Comparison of ENCODE assay signal across 7 cellular contexts in genomic region chr9:37752646-37753488, GRCh38. TPM values are rescaled to one million over a fixed set of nuclear protein-coding genes. Genes with fewer than 3 reads are reported as not detected.
DNase-seq lines count a peak whose midpoint lies in the region; ATAC-seq, FAIRE-seq and TF ChIP-seq lines count a peak whose summit lies in the region.

No MANE protein-coding gene starts in this region.

- FAIRE-seq in kidney (lab: Jason Lieb, UNC) = no peak

- 91% methylated on average over 29 of the region's 29 CpGs for WGBS in HUES64

- H3K36me3 ChIP-seq in HUES64 (ENCODE audit: insufficient read depth, low read length) = no peaks in the 10 kb centered on the region
- H3K36me3 ChIP-seq in kidney (ENCODE audit: control insufficient read depth in 1 of 2, insufficient read depth in 2 of 2, low read length in 2 of 2) = no peaks in the 10 kb centered on the region

- H3K4me1 ChIP-seq in HUES64 (ENCODE audit: insufficient read depth, low read length) = no peaks in the 10 kb centered on the region; the same call in 1 of the 2 replicates
- H3K4me1 ChIP-seq in kidney (ENCODE audit: control insufficient read depth in 1 of 2, insufficient read depth in 1 of 2, low read depth in 1 of 2, low read length in 2 of 2) = peaks cover 4 to 5% of the 10 kb centered on the region in 2 donors

- DNase-seq in activated T-helper 2 cell treated with anti-CD3 and anti-CD28 coated beads, Interferon-gamma antibody, Interleukin-2, Interleukin-4, amounts not matched to agents 10 μg/mL and 5 μg/mL and 100 μg/mL, durations not matched to agents 14 hours and 24 hours and 36 hours (ENCODE audit: low spot score) = no peak
- DNase-seq in kidney = no peak
- peak; percentile 10 to 31 for DNase-seq in stimulated activated naive CD8-positive, alpha-beta T cell treated with anti-CD3 and anti-CD28 coated beads, Interleukin-15, amount 100 ng/mL, for 72 hours
- no peak for DNase-seq in COLO829 (ENCODE audit: low spot score)

- H3K9ac ChIP-seq in HUES64 (ENCODE audit: low read depth, low read length) (no peak overlapping the region), kidney (ENCODE audit: low read length in 2 of 2) (peak overlapping the region; percentile 25 to 88)

- peaks cover 23% of the 10 kb centered on the region for H3K36me3 Mint-ChIP-seq in activated T-helper 2 cell treated with anti-CD3 and anti-CD28 coated beads, Interferon-gamma antibody, Interleukin-2, Interleukin-4, amounts not matched to agents 10 μg/mL and 5 μg/mL and 100 μg/mL, durations not matched to agents 14 hours and 24 hours and 36 hours (ENCODE audit: low read depth)

- no peak for ATAC-seq in stimulated activated naive CD8-positive, alpha-beta T cell treated with anti-CD3 and anti-CD28 coated beads, Interleukin-15, amount 100 ng/mL, for 72 hours
- no peak for ATAC-seq in HG02623 (IDR thresholded peaks at IDR 0.05; ENCODE audit: unreplicated experiment)
- no peak for ATAC-seq in GM21825 (IDR thresholded peaks at IDR 0.05; ENCODE audit: unreplicated experiment)

- peak overlapping the region; percentile 84 for H3K4me3 ChIP-seq in HUES64 (ENCODE audit: low read length)
- peak overlapping the region; percentile 78 to 97 for H3K4me3 ChIP-seq in kidney (ENCODE audit: low read length in 2 of 2)

- no peaks in the 10 kb centered on the region for H3K9me3 Mint-ChIP-seq in activated T-helper 2 cell treated with anti-CD3 and anti-CD28 coated beads, Interferon-gamma antibody, Interleukin-2, Interleukin-4, amounts not matched to agents 10 μg/mL and 5 μg/mL and 100 μg/mL, durations not matched to agents 14 hours and 24 hours and 36 hours
- H3K9me3 Mint-ChIP-seq in stimulated activated naive CD8-positive, alpha-beta T cell treated with anti-CD3 and anti-CD28 coated beads, Interleukin-15, amount 100 ng/mL, for 72 hours = peaks cover 0 to 3% of the 10 kb centered on the region in 2 donors

- H3K4me3 Mint-ChIP-seq in activated T-helper 2 cell treated with anti-CD3 and anti-CD28 coated beads, Interferon-gamma antibody, Interleukin-2, Interleukin-4, amounts not matched to agents 10 μg/mL and 5 μg/mL and 100 μg/mL, durations not matched to agents 14 hours and 24 hours and 36 hours (ENCODE audit: low read depth) = peak overlapping the region; percentile 97
- H3K4me3 Mint-ChIP-seq in stimulated activated naive CD8-positive, alpha-beta T cell treated with anti-CD3 and anti-CD28 coated beads, Interleukin-15, amount 100 ng/mL, for 72 hours = peak overlapping the region; percentile 83 to 92

- intact Hi-C loops in activated T-helper 2 cell treated with anti-CD3 and anti-CD28 coated beads, Interferon-gamma antibody, Interleukin-2, Interleukin-4, amounts not matched to agents 10 μg/mL and 5 μg/mL and 100 μg/mL, durations not matched to agents 14 hours and 24 hours and 36 hours (cut with micrococcal nuclease) = loop anchor here (1.0 to 5.0 kb wide), 4 partner anchors 32 to 314 kb away; partner anchors contain the start of genes DCAF10, EXOSC3, SHB and SLC25A51
- intact Hi-C loops in kidney (cut with DNase I) = no loop called here

- H3K27me3 ChIP-seq in HUES64 (ENCODE audit: insufficient read depth, low read length) = no peaks in the 10 kb centered on the region

- H3K27ac Mint-ChIP-seq in activated T-helper 2 cell treated with anti-CD3 and anti-CD28 coated beads, Interferon-gamma antibody, Interleukin-2, Interleukin-4, amounts not matched to agents 10 μg/mL and 5 μg/mL and 100 μg/mL, durations not matched to agents 14 hours and 24 hours and 36 hours = peak overlapping the region; percentile 91
- H3K27ac Mint-ChIP-seq in stimulated activated naive CD8-positive, alpha-beta T cell treated with anti-CD3 and anti-CD28 coated beads, Interleukin-15, amount 100 ng/mL, for 72 hours = peak overlapping the region; percentile 96 to 97

- no peak for TF ChIP-seq CTCF in kidney (IDR thresholded peaks at IDR 0.05; ENCODE audit: borderline replicate concordance, extremely low read depth, insufficient read depth)

- H3K27ac ChIP-seq in HUES64 (ENCODE audit: low read depth, low read length) (no peak overlapping the region), kidney (ENCODE audit: low read depth in 2 of 2, low read length in 2 of 2) (peak overlapping the region in 1 of 2 donors; percentile 34)

- peaks cover 17% of the 10 kb centered on the region for H3K4me1 Mint-ChIP-seq in activated T-helper 2 cell treated with anti-CD3 and anti-CD28 coated beads, Interferon-gamma antibody, Interleukin-2, Interleukin-4, amounts not matched to agents 10 μg/mL and 5 μg/mL and 100 μg/mL, durations not matched to agents 14 hours and 24 hours and 36 hours (ENCODE audit: low read depth)
- H3K4me1 Mint-ChIP-seq in stimulated activated naive CD8-positive, alpha-beta T cell treated with anti-CD3 and anti-CD28 coated beads, Interleukin-15, amount 100 ng/mL, for 72 hours = peaks cover 30% of the 10 kb centered on the region

- no peaks in the 10 kb centered on the region for H3K27me3 Mint-ChIP-seq in activated T-helper 2 cell treated with anti-CD3 and anti-CD28 coated beads, Interferon-gamma antibody, Interleukin-2, Interleukin-4, amounts not matched to agents 10 μg/mL and 5 μg/mL and 100 μg/mL, durations not matched to agents 14 hours and 24 hours and 36 hours (ENCODE audit: low read depth)
- H3K27me3 Mint-ChIP-seq in stimulated activated naive CD8-positive, alpha-beta T cell treated with anti-CD3 and anti-CD28 coated beads, Interleukin-15, amount 100 ng/mL, for 72 hours = no peaks in the 10 kb centered on the region

- H3K9me3 ChIP-seq in HUES64 (ENCODE audit: insufficient read depth, low read depth, low read length) = no peaks in the 10 kb centered on the region
- H3K9me3 ChIP-seq in kidney (ENCODE audit: control insufficient read depth in 1 of 2, low read length in 2 of 2) = peaks cover 0 to 4% of the 10 kb centered on the region in 2 donors

RNA-seq across cellular contexts. Expression of gene TRMT10B, which starts 0.7 kb away (rescaled TPM):
- 5.2 TPM for polyA plus RNA-seq in HUES64 (2013, experiment 1 of 2)
- polyA plus RNA-seq in HUES64 (2013, experiment 2 of 2) = 4.7 TPM
- total RNA-seq in activated T-helper 2 cell treated with anti-CD3 and anti-CD28 coated beads, Interferon-gamma antibody, Interleukin-2, Interleukin-4, amounts not matched to agents 10 μg/mL and 5 μg/mL and 100 μg/mL, durations not matched to agents 14 hours and 24 hours and 36 hours = 11.8 and 12.1 TPM in 2 replicates
- total RNA-seq in kidney = 12.4 TPM
- 5.2 TPM for polyA plus RNA-seq in kidney (ENCODE audit: insufficient read depth, low read depth, low replicate concordance)

RNA-seq across cellular contexts. Expression of gene EXOSC3, which starts 32.0 kb away (rescaled TPM):
- polyA plus RNA-seq in HUES64 (2013, experiment 1 of 2) = 53.8 TPM
- polyA plus RNA-seq in HUES64 (2013, experiment 2 of 2) = 41.3 TPM
- 85.8 and 86.3 TPM in 2 replicates for total RNA-seq in activated T-helper 2 cell treated with anti-CD3 and anti-CD28 coated beads, Interferon-gamma antibody, Interleukin-2, Interleukin-4, amounts not matched to agents 10 μg/mL and 5 μg/mL and 100 μg/mL, durations not matched to agents 14 hours and 24 hours and 36 hours
- 32.3 TPM for total RNA-seq in kidney
- polyA plus RNA-seq in kidney (ENCODE audit: insufficient read depth, low read depth, low replicate concordance) = 31.6 TPM

RNA-seq across cellular contexts. Expression of gene DCAF10, which starts 47.7 kb away (rescaled TPM):
- 11.6 TPM for polyA plus RNA-seq in HUES64 (2013, experiment 1 of 2)
- 12.6 TPM for polyA plus RNA-seq in HUES64 (2013, experiment 2 of 2)
- 17.4 and 18.4 TPM in 2 replicates for total RNA-seq in activated T-helper 2 cell treated with anti-CD3 and anti-CD28 coated beads, Interferon-gamma antibody, Interleukin-2, Interleukin-4, amounts not matched to agents 10 μg/mL and 5 μg/mL and 100 μg/mL, durations not matched to agents 14 hours and 24 hours and 36 hours
- 28.5 TPM for total RNA-seq in kidney
- 10.6 TPM for polyA plus RNA-seq in kidney (ENCODE audit: insufficient read depth, low read depth, low replicate concordance)

Comparison
In these comparisons a context has a peak if more than half of its experiments do, and no peak if none do; other contexts are left out.
1. DNase-seq: peak in stimulated activated naive CD8-positive, alpha-beta T cell treated with anti-CD3 and anti-CD28 coated beads, Interleukin-15, amount 100 ng/mL, for 72 hours (2 of 2); none in activated T-helper 2 cell treated with anti-CD3 and anti-CD28 coated beads, Interferon-gamma antibody, Interleukin-2, Interleukin-4, amounts not matched to agents 10 μg/mL and 5 μg/mL and 100 μg/mL, durations not matched to agents 14 hours and 24 hours and 36 hours (single experiment), kidney (single experiment) and COLO829 (single experiment).